In the genomic region with DNA sequence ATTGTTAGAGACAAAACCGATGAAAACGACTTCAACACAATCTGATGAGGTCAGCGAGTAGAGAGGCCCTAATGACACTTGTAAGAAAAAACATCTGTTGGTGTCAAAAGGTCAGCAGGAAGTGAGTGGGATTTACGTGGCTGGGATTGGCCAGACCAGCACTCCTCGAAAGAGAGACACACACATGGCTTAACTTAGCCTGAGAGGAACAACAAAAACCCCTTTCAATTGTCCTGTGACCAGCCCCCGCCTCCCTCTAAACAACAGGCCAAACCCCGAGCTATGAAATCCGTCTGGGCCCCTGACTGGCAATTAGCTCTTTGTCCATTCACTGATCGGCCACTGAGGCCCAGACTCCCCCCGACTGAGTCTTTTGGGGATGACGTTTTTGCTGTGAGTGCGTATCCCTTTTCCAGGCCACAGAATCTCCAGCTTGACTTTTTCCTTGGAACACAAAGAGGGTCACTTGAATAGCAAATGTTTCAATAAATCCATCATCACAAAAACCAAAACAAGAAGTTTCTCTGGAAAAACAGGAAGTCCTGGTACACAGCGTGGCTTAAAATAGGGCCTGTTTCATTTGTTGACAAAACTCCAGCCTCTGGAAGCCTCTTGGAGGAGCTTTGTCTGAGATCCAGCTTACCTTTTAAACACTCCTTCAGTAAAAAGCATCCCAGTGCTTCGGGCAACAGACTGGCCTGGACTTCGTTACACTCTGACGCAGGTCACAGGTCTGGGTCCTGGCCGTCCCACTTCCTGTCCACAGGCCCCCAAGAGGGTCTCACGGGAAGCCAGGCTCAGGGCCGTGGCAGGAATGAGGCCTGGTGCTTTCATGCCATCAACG, we compare ENCODE assay signal across 8 cellular contexts.
DNase-seq lines count a peak whose midpoint lies in the region; ATAC-seq lines count a peak whose summit lies in the region.

No MANE protein-coding gene starts in this region.

- H3K27me3 ChIP-seq in right cardiac atrium (ENCODE audit: control insufficient read depth, insufficient read depth) = no peaks in the 10 kb centered on the region

- intact Hi-C loops in right cardiac atrium (cut with DNase I) = loop anchor here in 1 of 4 donors (5.0 kb wide), 1 partner anchor 100 kb away; no protein-coding TSS in a partner anchor

- H3K4me3 ChIP-seq in right cardiac atrium (ENCODE audit: low read length) = no peak overlapping the region

- H3K27ac ChIP-seq in angular gyrus (ENCODE audit: low read depth, low read length) (peak overlapping the region; percentile 80), right cardiac atrium (ENCODE audit: low read length) (peak overlapping the region; percentile 98)

- peak; percentile 48 for DNase-seq in A172 (ENCODE audit: low spot score)
- DNase-seq in right cardiac atrium = peak; percentile 63 to 84 (median 79)
- DNase-seq in renal cortical epithelial cell (ENCODE audit: low read depth) = peak; percentile 63
- no peak for DNase-seq in OCI-M2 (lab: John Stamatoyannopoulos, UW; ENCODE audit: unreplicated experiment)

- H3K9me3 ChIP-seq in right cardiac atrium (ENCODE audit: control insufficient read depth, low read length) = no peaks in the 10 kb centered on the region

- WGBS in right cardiac atrium = 15% methylated on average over 20 of the region's 20 CpGs

- H3K4me1 ChIP-seq in right cardiac atrium (ENCODE audit: control insufficient read depth, insufficient read depth, low read length) = peaks cover 45% of the 10 kb centered on the region

- ATAC-seq in HG03354 (IDR thresholded peaks at IDR 0.05; ENCODE audit: poor library complexity, severe bottlenecking, unreplicated experiment) = peak; percentile 42
- ATAC-seq in right cardiac atrium = peak; percentile 64 to 66
- ATAC-seq in HG02610 (IDR thresholded peaks at IDR 0.05; ENCODE audit: unreplicated experiment) = no peak
- ATAC-seq in GM18517 (IDR thresholded peaks at IDR 0.05; ENCODE audit: unreplicated experiment) = no peak

Comparison
In these comparisons a context has a peak if more than half of its experiments do, and no peak if none do; other contexts are left out.
1. ATAC-seq: peak in HG03354 (single experiment) and right cardiac atrium (2 of 2); none in HG02610 (single experiment) and GM18517 (single experiment).